8 cellular contexts compared by ENCODE assay signal in the genomic region with DNA sequence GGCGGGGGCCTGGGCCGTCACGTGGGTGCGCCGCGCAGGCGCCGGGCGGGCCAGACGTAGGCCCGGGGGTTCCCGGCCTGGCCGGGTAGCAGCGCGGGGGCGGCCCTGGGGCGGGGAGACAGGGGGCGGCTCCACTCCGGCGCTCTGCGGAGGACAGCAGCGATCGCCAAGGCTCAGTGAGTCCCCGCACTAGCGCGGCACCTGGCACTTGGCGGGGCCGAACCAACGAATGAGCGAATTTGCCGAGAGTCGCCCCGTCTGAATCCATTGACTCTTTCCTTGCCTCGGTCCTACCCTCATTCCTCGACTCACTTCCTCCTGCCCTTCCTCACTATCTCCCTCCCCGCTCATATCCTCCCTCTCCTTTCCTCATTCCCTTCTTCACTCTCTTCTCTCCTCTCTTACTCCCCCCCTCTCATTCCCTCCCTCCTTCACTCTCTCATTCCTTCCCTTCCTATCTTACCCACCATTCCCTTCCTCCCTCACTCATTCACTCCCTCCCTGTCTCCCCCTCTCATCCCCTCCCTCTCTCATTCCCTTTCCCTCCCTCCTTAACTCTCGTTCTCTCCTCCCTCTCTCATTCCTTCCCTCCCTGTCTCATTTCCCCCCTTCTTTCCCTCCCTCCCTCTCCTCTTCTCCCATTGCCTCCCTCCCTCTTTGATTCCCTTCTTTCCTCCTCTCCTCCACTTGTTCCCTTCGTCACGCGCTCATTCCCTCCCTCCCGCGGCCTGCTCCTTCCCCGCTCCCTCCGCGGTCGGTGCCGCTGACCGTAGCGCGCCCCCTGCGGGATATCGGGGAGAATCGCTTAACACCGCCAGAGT. TPM values are rescaled to one million over a fixed set of nuclear protein-coding genes. Genes with fewer than 3 reads are reported as not detected.
DNase-seq lines count a peak whose midpoint lies in the region; ATAC-seq, FAIRE-seq and TF ChIP-seq lines count a peak whose summit lies in the region.

No MANE protein-coding gene starts in this region.

- H4K91ac ChIP-seq in H1 (replicated peaks; ENCODE audit: insufficient read length, low read length): peak overlapping the region; percentile 71

- H3K36me3 ChIP-seq in H1 (ENCODE audit: control insufficient read depth in 2 of 4, insufficient read depth in 4 of 4, low read length in 3 of 4) (peaks cover 0 to 2% (median 0%) of the 10 kb centered on the region in 4 experiments; a peak in 3 of 8 replicates), mesendoderm (ENCODE audit: control insufficient read depth, insufficient read depth, low read length) (no peaks in the 10 kb centered on the region)

- TF ChIP-seq EP300 in H1 (IDR thresholded peaks at IDR 0.05; ENCODE audit: borderline replicate concordance in 1 of 2, low read depth in 2 of 2, low read length in 2 of 2): no peak; a peak in 1 of 3 replicates

- DNase-seq in COLO668 (lab: John Stamatoyannopoulos, UW; ENCODE audit: unreplicated experiment) (peak; percentile 96), HS-5 (ENCODE audit: low read depth) (peak; percentile 42), NOMO-1 (lab: John Stamatoyannopoulos, UW; ENCODE audit: unreplicated experiment in 2 of 2) (peak; percentile 89 to 92), H1 (ENCODE audit: low read depth in 1 of 2, low spot score in 2 of 2) (peak; percentile 44 to 93), mesendoderm (peak; percentile 95)
- DNase-seq in activated CD8-positive, alpha-beta memory T cell treated with anti-CD3 and anti-CD28 coated beads, Interleukin-2, amount 50 U/mL, for 1 hour (ENCODE audit: extremely low read depth): peak; percentile 71
- DNase-seq in stimulated activated CD8-positive, alpha-beta memory T cell treated with anti-CD3 and anti-CD28 coated beads, Interleukin-12 subunit alpha, Interleukin-12 subunit beta, amount 100 ng/mL, for 4 hours (ENCODE audit: low read depth): peak; percentile 92

- H2AK5ac ChIP-seq in H1 (ENCODE audit: low read depth, low read length) (no peak overlapping the region), mesendoderm (ENCODE audit: low read length) (no peak overlapping the region)

- H3K4ac ChIP-seq in H1 (replicated peaks; ENCODE audit: insufficient read length, low read depth, low read length): peak overlapping the region; percentile 27
- no peak overlapping the region for H3K4ac ChIP-seq in mesendoderm (ENCODE audit: low read depth, low read length)

- H3K9me3 ChIP-seq in H1 (ENCODE audit: insufficient read depth in 2 of 2, low read depth in 1 of 2, low read length in 1 of 2): no peaks in the 10 kb centered on the region

- H3K27me3 ChIP-seq in H1 (replicated peaks in 1 of 4; ENCODE audit: control insufficient read depth in 3 of 4, extremely low read depth in 1 of 4, insufficient read depth in 3 of 4, low read length in 3 of 4): peaks cover 0 to 12% (median 10%) of the 10 kb centered on the region in 4 experiments; a peak in 5 of 7 replicates
- H3K27me3 ChIP-seq in mesendoderm (ENCODE audit: insufficient read depth, low read length, poor library complexity): no peaks in the 10 kb centered on the region

- H2BK120ac ChIP-seq in H1 (replicated peaks; ENCODE audit: low read depth, low read length): no peak overlapping the region
- H2BK120ac ChIP-seq in mesendoderm (ENCODE audit: low read depth, low read length): no peak overlapping the region

- H3K56ac ChIP-seq in H1 (replicated peaks; ENCODE audit: insufficient read length, low read depth, low read length): peak overlapping the region; percentile 24
- H3K56ac ChIP-seq in mesendoderm (ENCODE audit: low read length): peak overlapping the region; percentile 96

- peak overlapping the region; percentile 79 for H4K5ac ChIP-seq in H1 (ENCODE audit: insufficient read length, low read depth, low read length)
- no peak overlapping the region for H4K5ac ChIP-seq in mesendoderm (ENCODE audit: low read length)

- H3K4me3 ChIP-seq in H1 (ENCODE audit: extremely low read depth in 1 of 4, insufficient read depth in 2 of 4, low read depth in 3 of 4, low read length in 4 of 4) (peak overlapping the region; percentile 55 to 87 (median 82)), mesendoderm (ENCODE audit: low read length) (peak overlapping the region; percentile 50)

- H3K23ac ChIP-seq in H1 (ENCODE audit: insufficient read length) (no peak overlapping the region), mesendoderm (ENCODE audit: low read length) (no peak overlapping the region)

- peak; percentile 87 for ATAC-seq in GM19463 (IDR thresholded peaks at IDR 0.05; ENCODE audit: unreplicated experiment)

- H2BK5ac ChIP-seq in H1 (ENCODE audit: low read depth, low read length) (peak overlapping the region; percentile 93), mesendoderm (ENCODE audit: low read length) (peak overlapping the region; percentile 60)

- H3K23me2 ChIP-seq in H1 (ENCODE audit: low read depth, low read length): peaks cover 12% of the 10 kb centered on the region; the same call in 1 of the 2 replicates

- TF ChIP-seq CTCF in H1 (IDR thresholded peaks at IDR 0.05; ENCODE audit: control extremely low read depth in 1 of 3, insufficient read depth in 1 of 3, low read depth in 1 of 3, low read length in 3 of 3): peak; percentile 74 to 85 (median 84)

- CTCF ChIA-PET in H1 (lab: Charles Lee; ENCODE audit: partially characterized antibody): interaction anchor here (0.8 to 1.3 kb wide), 3 partner anchors 10 to 78 kb away, joined by 3 to 5 read pairs (median 3); no protein-coding TSS in a partner anchor

- peak overlapping the region; percentile 88; the same call in 1 of the 2 replicates for H2AFZ ChIP-seq in H1 (ENCODE audit: low read length)

- H3K4me2 ChIP-seq in H1 (ENCODE audit: insufficient read depth in 1 of 2, low read depth in 2 of 2, low read length in 2 of 2) (peak overlapping the region; percentile 67 to 74), mesendoderm (ENCODE audit: low read length) (peak overlapping the region; percentile 56)

- H4K8ac ChIP-seq in H1 (ENCODE audit: extremely low read depth, insufficient read depth, low read length) (no peak overlapping the region), mesendoderm (ENCODE audit: low read depth, low read length) (no peak overlapping the region)

- WGBS in H1 (ENCODE audit: extremely low coverage in 1 of 2, insufficient coverage in 1 of 2, insufficient read length in 1 of 2, insufficient replicate concordance in 2 of 2, low coverage in 1 of 2, low lambda C conversion rate in 2 of 2, missing lambda C conversion rate in 1 of 2), 2 experiments: 4 to 100% methylated on average over 2 to 24 of the region's 54 CpGs
- WGBS in mesendoderm (ENCODE audit: extremely low coverage, insufficient coverage, low lambda C conversion rate): 100% methylated on average over 1 of the region's 54 CpGs

- H3K4me1 ChIP-seq in H1 (replicated peaks in 1 of 4; ENCODE audit: control insufficient read depth in 3 of 4, insufficient read depth in 4 of 4, low read length in 3 of 4): peaks cover 0 to 8% (median 4%) of the 10 kb centered on the region in 4 experiments; a peak in 3 of 7 replicates
- H3K4me1 ChIP-seq in mesendoderm (ENCODE audit: control insufficient read depth, low read depth, low read length): no peaks in the 10 kb centered on the region

- H3K79me1 ChIP-seq in H1 (ENCODE audit: low read depth, low read length) (peaks cover 2% of the 10 kb centered on the region; the same call in 1 of the 2 replicates), mesendoderm (ENCODE audit: low read length) (peaks cover 3% of the 10 kb centered on the region)

- H2BK20ac ChIP-seq in H1 (ENCODE audit: low read length): no peak overlapping the region

- peak overlapping the region; percentile 80; the same call in 1 of the 2 replicates for H3K27ac ChIP-seq in H1 (ENCODE audit: low read depth, low read length)
- peak overlapping the region; percentile 13 for H3K27ac ChIP-seq in mesendoderm (ENCODE audit: low read depth, low read length)

- POLR2A ChIA-PET in H1 (lab: Charles Lee; ENCODE audit: partially characterized antibody): interaction anchor here (0.5 to 1.0 kb wide), 3 partner anchors 12 to 177 kb away, joined by 3 read pairs; a partner anchor contains a TSS

- H2BK15ac ChIP-seq in H1 (ENCODE audit: low read length) (peak overlapping the region; percentile 12; the same call in 1 of the 2 replicates), mesendoderm (replicated peaks; ENCODE audit: low read depth) (no peak overlapping the region)

- H2BK12ac ChIP-seq in H1 (ENCODE audit: low read depth, low read length): peak overlapping the region; percentile 87; the same call in 1 of the 2 replicates

- no peak for FAIRE-seq in H1 (lab: Jason Lieb, UNC)

- H3K14ac ChIP-seq in H1 (ENCODE audit: insufficient read length): no peak overlapping the region

- H3K79me2 ChIP-seq in H1 (ENCODE audit: control insufficient read depth in 1 of 2, insufficient read depth in 2 of 2, low read length in 2 of 2): 0 out of 4 replicates have a peak, but pooled peaks cover 0 to 3% of the 10 kb centered on the region in 2 experiments
- H3K79me2 ChIP-seq in mesendoderm (ENCODE audit: control insufficient read depth, insufficient read depth, low read length): no peaks in the 10 kb centered on the region

- TF ChIP-seq RAD21 in H1 (IDR thresholded peaks at IDR 0.05 in 1 of 2, conservative IDR thresholded peaks at IDR 0.05 in 1 of 2; ENCODE audit: low read depth in 2 of 2, low read length in 2 of 2): peak; percentile 53 to 61

- H4K20me1 ChIP-seq in H1 (replicated peaks in 1 of 2; ENCODE audit: control insufficient read depth in 1 of 2, insufficient read depth in 2 of 2, low read length in 2 of 2): peaks cover 2 to 6% of the 10 kb centered on the region in 2 experiments

- H3K9ac ChIP-seq in H1 (replicated peaks in 1 of 4; ENCODE audit: extremely low read depth in 1 of 4, low read depth in 3 of 4, low read length in 3 of 4) (peak overlapping the region; percentile 1 to 90 (median 59)), mesendoderm (ENCODE audit: low read length) (peak overlapping the region; percentile 66)

- peak overlapping the region; percentile 87 for H3K18ac ChIP-seq in H1 (ENCODE audit: extremely low read depth, low read length)
- H3K18ac ChIP-seq in mesendoderm (ENCODE audit: low read length): peak overlapping the region; percentile 36

- peak in 1 of 2 experiments; percentile 73; a peak in 2 of 3 replicates for TF ChIP-seq POLR2A in H1 (IDR thresholded peaks at IDR 0.05; ENCODE audit: control extremely low read depth in 1 of 2, low read depth in 2 of 2, low read length in 2 of 2)

RNA-seq across cellular contexts. Expression of a gene that starts 0.5 kb away (rescaled TPM):
- 9.3 and 9.4 TPM in 2 replicates for total RNA-seq in H1 (2021; fragmentation: NEBNext Ultra II Directional; extraction: Animal tissue kit (Norgen Biotek cat#: 25700))
- polyA plus RNA-seq in H1 (2011; rRNA removed): 14.2 and 16.2 TPM in 2 replicates
- 12.0 TPM for polyA plus RNA-seq in H1 (2011; cell fraction: cytosol; rRNA removed)
- 22.0 TPM for polyA plus RNA-seq in H1 (2011; cell fraction: nucleus; rRNA removed)
- polyA plus RNA-seq in H1 (2012, experiment 1 of 2): 6.5 to 12.8 TPM (median 11.6 TPM) in 4 replicates
- 10.4 TPM for polyA plus RNA-seq in H1 (2012, experiment 2 of 2)
- 4.6 TPM for polyA plus RNA-seq in H1 (2013, experiment 1 of 2)
- 3.1 TPM for polyA plus RNA-seq in H1 (2013, experiment 2 of 2)
- 16.0 and 24.6 TPM in 2 replicates for polyA minus RNA-seq in H1 (2011; rRNA and poly(A)+ RNA removed)
- 9.2 TPM for polyA minus RNA-seq in H1 (2011; cell fraction: cytosol; rRNA and poly(A)+ RNA removed)
- polyA minus RNA-seq in H1 (2011; cell fraction: nucleus; rRNA and poly(A)+ RNA removed): 13.6 TPM
- 1.9 TPM for polyA plus RNA-seq in mesendoderm (2013, experiment 1 of 2)
- 1.8 TPM for polyA plus RNA-seq in mesendoderm (2013, experiment 2 of 2)

RNA-seq across cellular contexts. Expression of a gene that starts 11.3 kb away (rescaled TPM):
- total RNA-seq in H1 (2021; fragmentation: NEBNext Ultra II Directional; extraction: Animal tissue kit (Norgen Biotek cat#: 25700)): 57.1 and 57.3 TPM in 2 replicates
- 28.3 and 37.8 TPM in 2 replicates for polyA plus RNA-seq in H1 (2011; rRNA removed)
- polyA plus RNA-seq in H1 (2011; cell fraction: cytosol; rRNA removed): 17.0 TPM
- 63.5 TPM for polyA plus RNA-seq in H1 (2011; cell fraction: nucleus; rRNA removed)
- polyA plus RNA-seq in H1 (2012, experiment 1 of 2): 23.1 to 42.4 TPM (median 36.8 TPM) in 4 replicates
- 24.6 TPM for polyA plus RNA-seq in H1 (2012, experiment 2 of 2)
- polyA plus RNA-seq in H1 (2013, experiment 1 of 2): 28.5 TPM
- polyA plus RNA-seq in H1 (2013, experiment 2 of 2): 26.8 TPM
- 26.6 and 35.5 TPM in 2 replicates for polyA minus RNA-seq in H1 (2011; rRNA and poly(A)+ RNA removed)
- polyA minus RNA-seq in H1 (2011; cell fraction: cytosol; rRNA and poly(A)+ RNA removed): 44.8 TPM
- polyA minus RNA-seq in H1 (2011; cell fraction: nucleus; rRNA and poly(A)+ RNA removed): 88.9 TPM
- 33.8 TPM for polyA plus RNA-seq in mesendoderm (2013, experiment 1 of 2)
- polyA plus RNA-seq in mesendoderm (2013, experiment 2 of 2): 33.3 TPM

RNA-seq across cellular contexts. Expression of a gene that starts 58.4 kb away (rescaled TPM):
- total RNA-seq in H1 (2021; fragmentation: NEBNext Ultra II Directional; extraction: Animal tissue kit (Norgen Biotek cat#: 25700)): 9.8 and 10.0 TPM in 2 replicates
- polyA plus RNA-seq in H1 (2011; rRNA removed): 4.2 and 7.1 TPM in 2 replicates
- polyA plus RNA-seq in H1 (2011; cell fraction: cytosol; rRNA removed): 4.9 TPM
- polyA plus RNA-seq in H1 (2011; cell fraction: nucleus; rRNA removed): 11.9 TPM
- polyA plus RNA-seq in H1 (2012, experiment 1 of 2): 2.8 to 4.4 TPM (median 4.1 TPM) in 4 replicates
- 2.8 TPM for polyA plus RNA-seq in H1 (2012, experiment 2 of 2)
- polyA plus RNA-seq in H1 (2013, experiment 1 of 2): 13.3 TPM
- 12.2 TPM for polyA plus RNA-seq in H1 (2013, experiment 2 of 2)
- polyA minus RNA-seq in H1 (2011; rRNA and poly(A)+ RNA removed): 0.76 and 1.4 TPM in 2 replicates
- 4.8 TPM for polyA minus RNA-seq in H1 (2011; cell fraction: cytosol; rRNA and poly(A)+ RNA removed)
- polyA minus RNA-seq in H1 (2011; cell fraction: nucleus; rRNA and poly(A)+ RNA removed): 3.9 TPM
- polyA plus RNA-seq in mesendoderm (2013, experiment 1 of 2): 7.9 TPM
- polyA plus RNA-seq in mesendoderm (2013, experiment 2 of 2): 7.1 TPM

Comparison
In these comparisons a context has a peak if more than half of its experiments do, and no peak if none do; other contexts are left out.
1. Peak in every context shown above with its lines: DNase-seq, ATAC-seq, H3K4me3 ChIP-seq and H3K27ac ChIP-seq.
2. DNase-seq: peak in every context shown above with its lines; median percentile 96 in COLO668; 95 in mesendoderm; 92 in stimulated activated CD8-positive, alpha-beta memory T cell treated with anti-CD3 and anti-CD28 coated beads, Interleukin-12 subunit alpha, Interleukin-12 subunit beta, amount 100 ng/mL, for 4 hours; 90 in NOMO-1; 71 in activated CD8-positive, alpha-beta memory T cell treated with anti-CD3 and anti-CD28 coated beads, Interleukin-2, amount 50 U/mL, for 1 hour; 68 in H1; 42 in HS-5.